ENCODE assay signal across 1 cellular context in genomic region chr6:7701212-7701834, GRCh38.
A peak's percentile ranks its signal among the peaks of the same experiment; 100 is the strongest.
TF ChIP-seq lines count a peak whose summit lies in the region.

No MANE protein-coding gene starts in this region.

TF ChIP-seq in K562, 482 proteins besides CTCF, POLR2A, EP300 and RAD21 (continued from another document and continues in another):
- TF ChIP-seq RREB1 (CRISPR knock-in tag; IDR thresholded peaks at IDR 0.05) (no peak), YY1 (IDR thresholded peaks at IDR 0.05; ENCODE audit: borderline replicate concordance in 1 of 3, control insufficient read depth in 1 of 3, extremely low read depth in 1 of 3, insufficient read depth in 3 of 3, insufficient read length in 1 of 3, insufficient replicate concordance in 2 of 3, low read depth in 1 of 3, low read length in 2 of 3) (no peak), ETV1 (tag; conservative IDR thresholded peaks at IDR 0.05; ENCODE audit: low read depth) (peak; percentile 80), ZNF655 (CRISPR knock-in tag; IDR thresholded peaks at IDR 0.05) (no peak), COPS2 (conservative IDR thresholded peaks at IDR 0.05) (no peak), POU5F1 (IDR thresholded peaks at IDR 0.05; ENCODE audit: borderline replicate concordance, low read depth, low read length, partially characterized antibody) (no peak), CREM (IDR thresholded peaks at IDR 0.05; ENCODE audit: low read depth) (peak; percentile 27; the same call in 1 of the 2 replicates), TRIM25 (IDR thresholded peaks at IDR 0.05; ENCODE audit: borderline replicate concordance) (no peak), CBX1 (IDR thresholded peaks at IDR 0.05; ENCODE audit: low read depth) (peak; percentile 90; the same call in 1 of the 2 replicates), BRD4 (IDR thresholded peaks at IDR 0.05) (no peak), L3MBTL2 (IDR thresholded peaks at IDR 0.05) (peak; percentile 66), CHCHD3 (CRISPR knock-in tag; IDR thresholded peaks at IDR 0.05) (no peak), TSC22D4 (tag; IDR thresholded peaks at IDR 0.05) (no peak), CGGBP1 (CRISPR knock-in tag; IDR thresholded peaks at IDR 0.05) (no peak), HNRNPLL (IDR thresholded peaks at IDR 0.05; ENCODE audit: low read depth, low read length, poor library complexity, severe bottlenecking) (no peak), USF1 (CRISPR knock-in tag; IDR thresholded peaks at IDR 0.05) (no peak), SRSF9 (IDR thresholded peaks at IDR 0.05; ENCODE audit: borderline replicate concordance, low read depth, low read length) (no peak), SMARCC2 (IDR thresholded peaks at IDR 0.05; ENCODE audit: low read depth) (0 out of 2 replicates have a peak, but pooled peaks have one; percentile 55), ZNF23 (CRISPR knock-in tag; IDR thresholded peaks at IDR 0.05) (no peak), CBX3 (IDR thresholded peaks at IDR 0.05; ENCODE audit: borderline replicate concordance in 1 of 2, low read length in 2 of 2) (peak in 1 of 2 experiments; percentile 64; a peak in 1 of 3 replicates), NFYB (IDR thresholded peaks at IDR 0.05; ENCODE audit: extremely low read depth, insufficient read length) (no peak), RBM15 (IDR thresholded peaks at IDR 0.05; ENCODE audit: insufficient read depth, low read length) (no peak), ZNF740 (CRISPR knock-in tag; IDR thresholded peaks at IDR 0.05) (no peak), ZNF740 (tag; IDR thresholded peaks at IDR 0.05) (no peak), MEF2A (IDR thresholded peaks at IDR 0.05; ENCODE audit: control insufficient read depth, low read depth, low read length) (no peak), LCOR (CRISPR knock-in tag; IDR thresholded peaks at IDR 0.05) (0 out of 2 replicates have a peak, but pooled peaks have one; percentile 24), ZFX (CRISPR knock-in tag; IDR thresholded peaks at IDR 0.05) (no peak), KLF6 (CRISPR knock-in tag; IDR thresholded peaks at IDR 0.05; ENCODE audit: borderline replicate concordance) (no peak), E2F4 (CRISPR knock-in tag; IDR thresholded peaks at IDR 0.05; ENCODE audit: low read depth) (no peak), DACH1 (IDR thresholded peaks at IDR 0.05; ENCODE audit: partially characterized antibody) (no peak), ZNF282 (CRISPR knock-in tag; IDR thresholded peaks at IDR 0.05) (no peak), HMG20A (CRISPR knock-in tag; conservative IDR thresholded peaks at IDR 0.05) (no peak), KHSRP (IDR thresholded peaks at IDR 0.05) (no peak), ZBTB26 (CRISPR knock-in tag; IDR thresholded peaks at IDR 0.05) (no peak), RNF219 (CRISPR knock-in tag; IDR thresholded peaks at IDR 0.05) (no peak), BCL6 (CRISPR knock-in tag; IDR thresholded peaks at IDR 0.05) (no peak), CREBBP (IDR thresholded peaks at IDR 0.05; ENCODE audit: low read depth, low read length) (no peak), CLOCK (CRISPR knock-in tag; IDR thresholded peaks at IDR 0.05; ENCODE audit: borderline replicate concordance) (no peak), ZC3H4 (CRISPR knock-in tag; IDR thresholded peaks at IDR 0.05; ENCODE audit: borderline replicate concordance) (no peak), KLF1 (tag; IDR thresholded peaks at IDR 0.05) (no peak), CTCFL (IDR thresholded peaks at IDR 0.05; ENCODE audit: borderline replicate concordance, insufficient read depth, low read depth, low read length, poor library complexity, severe bottlenecking) (no peak), MECOM (CRISPR knock-in tag; IDR thresholded peaks at IDR 0.05) (no peak)
